ENCODE assay signal across 2 cellular contexts in the genomic region with DNA sequence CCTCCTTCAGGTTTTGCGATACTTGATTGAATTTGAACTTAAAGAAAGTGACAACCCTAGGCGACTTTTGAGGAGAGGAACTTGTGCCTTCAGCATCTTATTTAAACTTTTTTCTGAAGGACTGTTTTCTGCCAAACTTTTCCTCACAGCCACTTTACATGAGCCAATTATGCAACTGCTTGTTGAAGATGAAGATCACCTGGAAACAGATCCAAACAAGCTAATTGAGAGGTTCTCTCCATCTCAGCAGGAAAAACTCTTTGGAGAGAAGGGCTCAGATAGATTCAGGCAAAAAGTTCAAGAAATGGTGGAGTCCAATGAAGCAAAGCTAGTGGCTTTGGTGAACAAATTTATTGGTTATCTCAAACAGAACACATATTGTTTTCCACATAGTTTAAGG.
TF ChIP-seq lines count a peak whose summit lies in the region.

No MANE protein-coding gene starts in this region.

TF ChIP-seq in HCT116, 20 proteins besides CTCF, POLR2A, EP300 and RAD21:
- no peak for TF ChIP-seq SP1 (IDR thresholded peaks at IDR 0.05; ENCODE audit: low read depth)
- TF ChIP-seq, protein P1, sequence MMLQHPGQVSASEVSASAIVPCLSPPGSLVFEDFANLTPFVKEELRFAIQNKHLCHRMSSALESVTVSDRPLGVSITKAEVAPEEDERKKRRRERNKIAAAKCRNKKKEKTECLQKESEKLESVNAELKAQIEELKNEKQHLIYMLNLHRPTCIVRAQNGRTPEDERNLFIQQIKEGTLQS (IDR thresholded peaks at IDR 0.05) = no peak
- TF ChIP-seq YY1 (IDR thresholded peaks at IDR 0.05; ENCODE audit: extremely low read depth, insufficient replicate concordance, low read depth, low read length) = no peak
- TF ChIP-seq ELF1 (IDR thresholded peaks at IDR 0.05; ENCODE audit: borderline replicate concordance, low read depth) = no peak
- TF ChIP-seq POLR2AphosphoS5 (IDR thresholded peaks at IDR 0.05; ENCODE audit: low read depth, low read length) = no peak
- TF ChIP-seq, protein P2, sequence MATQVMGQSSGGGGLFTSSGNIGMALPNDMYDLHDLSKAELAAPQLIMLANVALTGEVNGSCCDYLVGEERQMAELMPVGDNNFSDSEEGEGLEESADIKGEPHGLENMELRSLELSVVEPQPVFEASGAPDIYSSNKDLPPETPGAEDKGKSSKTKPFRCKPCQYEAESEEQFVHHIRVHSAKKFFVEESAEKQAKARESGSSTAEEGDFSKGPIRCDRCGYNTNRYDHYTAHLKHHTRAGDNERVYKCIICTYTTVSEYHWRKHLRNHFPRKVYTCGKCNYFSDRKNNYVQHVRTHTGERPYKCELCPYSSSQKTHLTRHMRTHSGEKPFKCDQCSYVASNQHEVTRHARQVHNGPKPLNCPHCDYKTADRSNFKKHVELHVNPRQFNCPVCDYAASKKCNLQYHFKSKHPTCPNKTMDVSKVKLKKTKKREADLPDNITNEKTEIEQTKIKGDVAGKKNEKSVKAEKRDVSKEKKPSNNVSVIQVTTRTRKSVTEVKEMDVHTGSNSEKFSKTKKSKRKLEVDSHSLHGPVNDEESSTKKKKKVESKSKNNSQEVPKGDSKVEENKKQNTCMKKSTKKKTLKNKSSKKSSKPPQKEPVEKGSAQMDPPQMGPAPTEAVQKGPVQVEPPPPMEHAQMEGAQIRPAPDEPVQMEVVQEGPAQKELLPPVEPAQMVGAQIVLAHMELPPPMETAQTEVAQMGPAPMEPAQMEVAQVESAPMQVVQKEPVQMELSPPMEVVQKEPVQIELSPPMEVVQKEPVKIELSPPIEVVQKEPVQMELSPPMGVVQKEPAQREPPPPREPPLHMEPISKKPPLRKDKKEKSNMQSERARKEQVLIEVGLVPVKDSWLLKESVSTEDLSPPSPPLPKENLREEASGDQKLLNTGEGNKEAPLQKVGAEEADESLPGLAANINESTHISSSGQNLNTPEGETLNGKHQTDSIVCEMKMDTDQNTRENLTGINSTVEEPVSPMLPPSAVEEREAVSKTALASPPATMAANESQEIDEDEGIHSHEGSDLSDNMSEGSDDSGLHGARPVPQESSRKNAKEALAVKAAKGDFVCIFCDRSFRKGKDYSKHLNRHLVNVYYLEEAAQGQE (IDR thresholded peaks at IDR 0.05; ENCODE audit: low read depth) = no peak
- TF ChIP-seq SIN3A (IDR thresholded peaks at IDR 0.05; ENCODE audit: low read depth) = no peak
- no peak for TF ChIP-seq EZH2phosphoT487 (IDR thresholded peaks at IDR 0.05; ENCODE audit: borderline replicate concordance)
- TF ChIP-seq SRF (IDR thresholded peaks at IDR 0.05; ENCODE audit: low read depth) = no peak
- TF ChIP-seq, protein P3, sequence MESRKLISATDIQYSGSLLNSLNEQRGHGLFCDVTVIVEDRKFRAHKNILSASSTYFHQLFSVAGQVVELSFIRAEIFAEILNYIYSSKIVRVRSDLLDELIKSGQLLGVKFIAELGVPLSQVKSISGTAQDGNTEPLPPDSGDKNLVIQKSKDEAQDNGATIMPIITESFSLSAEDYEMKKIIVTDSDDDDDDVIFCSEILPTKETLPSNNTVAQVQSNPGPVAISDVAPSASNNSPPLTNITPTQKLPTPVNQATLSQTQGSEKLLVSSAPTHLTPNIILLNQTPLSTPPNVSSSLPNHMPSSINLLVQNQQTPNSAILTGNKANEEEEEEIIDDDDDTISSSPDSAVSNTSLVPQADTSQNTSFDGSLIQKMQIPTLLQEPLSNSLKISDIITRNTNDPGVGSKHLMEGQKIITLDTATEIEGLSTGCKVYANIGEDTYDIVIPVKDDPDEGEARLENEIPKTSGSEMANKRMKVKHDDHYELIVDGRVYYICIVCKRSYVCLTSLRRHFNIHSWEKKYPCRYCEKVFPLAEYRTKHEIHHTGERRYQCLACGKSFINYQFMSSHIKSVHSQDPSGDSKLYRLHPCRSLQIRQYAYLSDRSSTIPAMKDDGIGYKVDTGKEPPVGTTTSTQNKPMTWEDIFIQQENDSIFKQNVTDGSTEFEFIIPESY (IDR thresholded peaks at IDR 0.05; ENCODE audit: extremely low read depth, insufficient replicate concordance, low read length) = no peak
- TF ChIP-seq EGR1 (IDR thresholded peaks at IDR 0.05; ENCODE audit: low read depth) = no peak
- no peak for TF ChIP-seq CBX3 (IDR thresholded peaks at IDR 0.05; ENCODE audit: low read depth)
- no peak for TF ChIP-seq ZNF274 (IDR thresholded peaks at IDR 0.05; ENCODE audit: low read depth, low read length)
- no peak for TF ChIP-seq FOSL1 (IDR thresholded peaks at IDR 0.05; ENCODE audit: low read depth)
- no peak for TF ChIP-seq EZH2 (IDR thresholded peaks at IDR 0.05)
- no peak for TF ChIP-seq TCF7L2 (IDR thresholded peaks at IDR 0.05; ENCODE audit: borderline replicate concordance, extremely low read depth, insufficient read depth, insufficient read length)

TF ChIP-seq in K562, 482 proteins besides CTCF, POLR2A, EP300 and RAD21:
- TF ChIP-seq EWSR1 (IDR thresholded peaks at IDR 0.05; ENCODE audit: borderline replicate concordance, low read depth, partially characterized antibody) (no peak), GATAD2B (IDR thresholded peaks at IDR 0.05; ENCODE audit: borderline replicate concordance) (no peak), HCFC1 (IDR thresholded peaks at IDR 0.05; ENCODE audit: low read depth, low read length) (no peak), TOE1 (IDR thresholded peaks at IDR 0.05; ENCODE audit: borderline replicate concordance) (no peak), TOE1 (CRISPR knock-in tag; IDR thresholded peaks at IDR 0.05; ENCODE audit: borderline replicate concordance, low read depth) (no peak), DNMT1 (IDR thresholded peaks at IDR 0.05) (no peak), CHCHD3 (CRISPR knock-in tag; IDR thresholded peaks at IDR 0.05) (no peak), RBM15 (IDR thresholded peaks at IDR 0.05; ENCODE audit: insufficient read depth, low read length) (no peak), EZH2 (IDR thresholded peaks at IDR 0.05; ENCODE audit: borderline replicate concordance, low read depth, low read length) (no peak), GABPB2 (CRISPR knock-in tag; conservative IDR thresholded peaks at IDR 0.05) (no peak), TRIM24 (IDR thresholded peaks at IDR 0.05) (no peak), NFE2L1 (tag; IDR thresholded peaks at IDR 0.05; ENCODE audit: borderline replicate concordance, low read depth) (no peak), ZC3H11A (IDR thresholded peaks at IDR 0.05; ENCODE audit: low read depth, low read length) (no peak)
- TF ChIP-seq, protein P4, sequence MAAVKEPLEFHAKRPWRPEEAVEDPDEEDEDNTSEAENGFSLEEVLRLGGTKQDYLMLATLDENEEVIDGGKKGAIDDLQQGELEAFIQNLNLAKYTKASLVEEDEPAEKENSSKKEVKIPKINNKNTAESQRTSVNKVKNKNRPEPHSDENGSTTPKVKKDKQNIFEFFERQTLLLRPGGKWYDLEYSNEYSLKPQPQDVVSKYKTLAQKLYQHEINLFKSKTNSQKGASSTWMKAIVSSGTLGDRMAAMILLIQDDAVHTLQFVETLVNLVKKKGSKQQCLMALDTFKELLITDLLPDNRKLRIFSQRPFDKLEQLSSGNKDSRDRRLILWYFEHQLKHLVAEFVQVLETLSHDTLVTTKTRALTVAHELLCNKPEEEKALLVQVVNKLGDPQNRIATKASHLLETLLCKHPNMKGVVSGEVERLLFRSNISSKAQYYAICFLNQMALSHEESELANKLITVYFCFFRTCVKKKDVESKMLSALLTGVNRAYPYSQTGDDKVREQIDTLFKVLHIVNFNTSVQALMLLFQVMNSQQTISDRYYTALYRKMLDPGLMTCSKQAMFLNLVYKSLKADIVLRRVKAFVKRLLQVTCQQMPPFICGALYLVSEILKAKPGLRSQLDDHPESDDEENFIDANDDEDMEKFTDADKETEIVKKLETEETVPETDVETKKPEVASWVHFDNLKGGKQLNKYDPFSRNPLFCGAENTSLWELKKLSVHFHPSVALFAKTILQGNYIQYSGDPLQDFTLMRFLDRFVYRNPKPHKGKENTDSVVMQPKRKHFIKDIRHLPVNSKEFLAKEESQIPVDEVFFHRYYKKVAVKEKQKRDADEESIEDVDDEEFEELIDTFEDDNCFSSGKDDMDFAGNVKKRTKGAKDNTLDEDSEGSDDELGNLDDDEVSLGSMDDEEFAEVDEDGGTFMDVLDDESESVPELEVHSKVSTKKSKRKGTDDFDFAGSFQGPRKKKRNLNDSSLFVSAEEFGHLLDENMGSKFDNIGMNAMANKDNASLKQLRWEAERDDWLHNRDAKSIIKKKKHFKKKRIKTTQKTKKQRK (IDR thresholded peaks at IDR 0.05; ENCODE audit: borderline replicate concordance, low read depth, low read length) = no peak
- TF ChIP-seq, protein P5, sequence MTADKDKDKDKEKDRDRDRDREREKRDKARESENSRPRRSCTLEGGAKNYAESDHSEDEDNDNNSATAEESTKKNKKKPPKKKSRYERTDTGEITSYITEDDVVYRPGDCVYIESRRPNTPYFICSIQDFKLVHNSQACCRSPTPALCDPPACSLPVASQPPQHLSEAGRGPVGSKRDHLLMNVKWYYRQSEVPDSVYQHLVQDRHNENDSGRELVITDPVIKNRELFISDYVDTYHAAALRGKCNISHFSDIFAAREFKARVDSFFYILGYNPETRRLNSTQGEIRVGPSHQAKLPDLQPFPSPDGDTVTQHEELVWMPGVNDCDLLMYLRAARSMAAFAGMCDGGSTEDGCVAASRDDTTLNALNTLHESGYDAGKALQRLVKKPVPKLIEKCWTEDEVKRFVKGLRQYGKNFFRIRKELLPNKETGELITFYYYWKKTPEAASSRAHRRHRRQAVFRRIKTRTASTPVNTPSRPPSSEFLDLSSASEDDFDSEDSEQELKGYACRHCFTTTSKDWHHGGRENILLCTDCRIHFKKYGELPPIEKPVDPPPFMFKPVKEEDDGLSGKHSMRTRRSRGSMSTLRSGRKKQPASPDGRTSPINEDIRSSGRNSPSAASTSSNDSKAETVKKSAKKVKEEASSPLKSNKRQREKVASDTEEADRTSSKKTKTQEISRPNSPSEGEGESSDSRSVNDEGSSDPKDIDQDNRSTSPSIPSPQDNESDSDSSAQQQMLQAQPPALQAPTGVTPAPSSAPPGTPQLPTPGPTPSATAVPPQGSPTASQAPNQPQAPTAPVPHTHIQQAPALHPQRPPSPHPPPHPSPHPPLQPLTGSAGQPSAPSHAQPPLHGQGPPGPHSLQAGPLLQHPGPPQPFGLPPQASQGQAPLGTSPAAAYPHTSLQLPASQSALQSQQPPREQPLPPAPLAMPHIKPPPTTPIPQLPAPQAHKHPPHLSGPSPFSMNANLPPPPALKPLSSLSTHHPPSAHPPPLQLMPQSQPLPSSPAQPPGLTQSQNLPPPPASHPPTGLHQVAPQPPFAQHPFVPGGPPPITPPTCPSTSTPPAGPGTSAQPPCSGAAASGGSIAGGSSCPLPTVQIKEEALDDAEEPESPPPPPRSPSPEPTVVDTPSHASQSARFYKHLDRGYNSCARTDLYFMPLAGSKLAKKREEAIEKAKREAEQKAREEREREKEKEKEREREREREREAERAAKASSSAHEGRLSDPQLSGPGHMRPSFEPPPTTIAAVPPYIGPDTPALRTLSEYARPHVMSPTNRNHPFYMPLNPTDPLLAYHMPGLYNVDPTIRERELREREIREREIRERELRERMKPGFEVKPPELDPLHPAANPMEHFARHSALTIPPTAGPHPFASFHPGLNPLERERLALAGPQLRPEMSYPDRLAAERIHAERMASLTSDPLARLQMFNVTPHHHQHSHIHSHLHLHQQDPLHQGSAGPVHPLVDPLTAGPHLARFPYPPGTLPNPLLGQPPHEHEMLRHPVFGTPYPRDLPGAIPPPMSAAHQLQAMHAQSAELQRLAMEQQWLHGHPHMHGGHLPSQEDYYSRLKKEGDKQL (CRISPR knock-in tag; IDR thresholded peaks at IDR 0.05; ENCODE audit: borderline replicate concordance) = no peak
- TF ChIP-seq, protein P6, sequence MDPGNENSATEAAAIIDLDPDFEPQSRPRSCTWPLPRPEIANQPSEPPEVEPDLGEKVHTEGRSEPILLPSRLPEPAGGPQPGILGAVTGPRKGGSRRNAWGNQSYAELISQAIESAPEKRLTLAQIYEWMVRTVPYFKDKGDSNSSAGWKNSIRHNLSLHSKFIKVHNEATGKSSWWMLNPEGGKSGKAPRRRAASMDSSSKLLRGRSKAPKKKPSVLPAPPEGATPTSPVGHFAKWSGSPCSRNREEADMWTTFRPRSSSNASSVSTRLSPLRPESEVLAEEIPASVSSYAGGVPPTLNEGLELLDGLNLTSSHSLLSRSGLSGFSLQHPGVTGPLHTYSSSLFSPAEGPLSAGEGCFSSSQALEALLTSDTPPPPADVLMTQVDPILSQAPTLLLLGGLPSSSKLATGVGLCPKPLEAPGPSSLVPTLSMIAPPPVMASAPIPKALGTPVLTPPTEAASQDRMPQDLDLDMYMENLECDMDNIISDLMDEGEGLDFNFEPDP (CRISPR knock-in tag; IDR thresholded peaks at IDR 0.05) = no peak
